Comparison of ENCODE assay signal across 12 cellular contexts in genomic region chr2:103132536-103133217, GRCh38.
A peak's percentile ranks its signal among the peaks of the same experiment; 100 is the strongest.
DNase-seq lines count a peak whose midpoint lies in the region; ATAC-seq, FAIRE-seq and TF ChIP-seq lines count a peak whose summit lies in the region.
"Had no signal": no experiment of that assay in that cellular context is flagged by ENCODE, and none has a peak within 500 bp of the region (broad histone marks: within the 10 kb centered on the region; RNA-seq: fewer than 3 reads in every experiment).

No MANE protein-coding gene starts in this region.

- CTCF ChIA-PET in GM12878 (lab: Yijun Ruan, JAX) = interaction anchor here (1.3 to 1.7 kb wide), 2 partner anchors 25 to 28 kb away, joined by 3 to 6 read pairs; no protein-coding TSS in a partner anchor

- H3K4me2 ChIP-seq in GM12878 (ENCODE audit: control insufficient read depth, insufficient read depth) (no peak overlapping the region), trophoblast cell (ENCODE audit: low read length) (no peak overlapping the region)

- no peak overlapping the region for H2BK12ac ChIP-seq in trophoblast cell (ENCODE audit: low read length)

- DNase-seq in GM12878 (ENCODE audit: low read depth, low spot score) (no peak), superior temporal gyrus (ENCODE audit: extremely low spot score) (no peak), sigmoid colon (no peak), progenitor cell of endocrine pancreas (ENCODE audit: low spot score, unreplicated experiment) (no peak), trophoblast cell (no peak)
- DNase-seq: activated T-cell treated with anti-CD3 and anti-CD28 coated beads, Interleukin-2, amount 50 U/mL, for 4 hours; left colon; NCI-H1105 treated with DMSO at 0.1 percent for 48 hours; transverse colon had no signal

- H3K27ac ChIP-seq in GM12878 (ENCODE audit: control insufficient read depth, insufficient read depth) (no peak overlapping the region), sigmoid colon (no peak overlapping the region), trophoblast cell (ENCODE audit: low read depth, low read length) (no peak overlapping the region)
- H3K27ac ChIP-seq: transverse colon had no signal

- no peak overlapping the region for H3K23ac ChIP-seq in trophoblast cell (ENCODE audit: low read length)

- no peak overlapping the region for H2BK5ac ChIP-seq in trophoblast cell (ENCODE audit: low read depth, low read length, poor library complexity)

- H3K79me1 ChIP-seq in trophoblast cell (ENCODE audit: low read length) = no peaks in the 10 kb centered on the region

- no peak overlapping the region for H4K12ac ChIP-seq in trophoblast cell (ENCODE audit: low read depth, low read length)

- H2AFZ ChIP-seq in GM12878 (ENCODE audit: control insufficient read depth, low read depth, low read length) (no peak overlapping the region; the same call in 1 of the 2 replicates), trophoblast cell (ENCODE audit: insufficient read depth, low read length, poor library complexity) (no peak overlapping the region)

- no peaks in the 10 kb centered on the region for H4K20me1 ChIP-seq in GM12878 (ENCODE audit: control insufficient read depth, insufficient read depth)

- no peak overlapping the region for H4K91ac ChIP-seq in trophoblast cell (ENCODE audit: low read depth, low read length)

- H3K4me1 ChIP-seq in GM12878 (ENCODE audit: control insufficient read depth, insufficient read depth, low read length) (peaks cover under 1% of the 10 kb centered on the region), sigmoid colon (no peaks in the 10 kb centered on the region), trophoblast cell (ENCODE audit: control insufficient read depth in 1 of 2, insufficient read depth in 2 of 2, low read length in 2 of 2) (no peaks in the 10 kb centered on the region)
- H3K4me1 ChIP-seq: transverse colon had no signal

- no peak overlapping the region for H3K18ac ChIP-seq in trophoblast cell (ENCODE audit: low read length)

- no peaks in the 10 kb centered on the region for H3K4me1 Mint-ChIP-seq in progenitor cell of endocrine pancreas (ENCODE audit: low read depth)

- no peak for FAIRE-seq in GM12878 (lab: Jason Lieb, UNC)

- TF ChIP-seq POLR2A in GM12878 (IDR thresholded peaks at IDR 0.05; ENCODE audit: low read depth, low read length) = no peak
- no peak for TF ChIP-seq POLR2A in sigmoid colon (IDR thresholded peaks at IDR 0.05)

- H3K36me3 Mint-ChIP-seq in progenitor cell of endocrine pancreas (ENCODE audit: insufficient read depth) = no peaks in the 10 kb centered on the region

- no peaks in the 10 kb centered on the region for H3K27me3 Mint-ChIP-seq in progenitor cell of endocrine pancreas

- H3K4me3 ChIP-seq in GM12878 (peak overlapping the region; percentile 28; the same call in 1 of the 2 replicates), sigmoid colon (no peak overlapping the region), trophoblast cell (ENCODE audit: low read depth, low read length) (no peak overlapping the region)
- H3K4me3 ChIP-seq: transverse colon had no signal

- H2BK120ac ChIP-seq in trophoblast cell (ENCODE audit: insufficient read depth, low read length, poor library complexity) = no peak overlapping the region

- intact Hi-C loops in GM12878 (cut with micrococcal nuclease; ENCODE audit: unreplicated experiment) (no loop called here), sigmoid colon (cut with DNase I) (no loop called here)

- TF ChIP-seq EP300 in GM12878 (IDR thresholded peaks at IDR 0.05; ENCODE audit: borderline replicate concordance in 1 of 2, control insufficient read depth in 1 of 2, low read depth in 2 of 2, low read length in 2 of 2) (no peak), sigmoid colon (IDR thresholded peaks at IDR 0.05) (no peak)

- ATAC-seq in GM19035 (IDR thresholded peaks at IDR 0.05; ENCODE audit: unreplicated experiment) (peak; percentile 96), GM21717 (IDR thresholded peaks at IDR 0.05; ENCODE audit: unreplicated experiment) (peak; percentile 92), HG03280 (IDR thresholded peaks at IDR 0.05; ENCODE audit: unreplicated experiment) (peak; percentile 89), GM12878 (peak; percentile 91)
- ATAC-seq: left colon had no signal

- WGBS in GM12878 (ENCODE audit: insufficient coverage, insufficient replicate concordance, low lambda C conversion rate, missing lambda C conversion rate) = 18% methylated on average over 2 of the region's 2 CpGs
- 61 to 72% methylated on average over 2 of the region's 2 CpGs for WGBS in sigmoid colon, 2 donors
- WGBS in trophoblast cell (ENCODE audit: extremely low coverage, insufficient coverage, insufficient read length) = no CpG with 5 or more reads among the region's 2 CpGs

- no peak for TF ChIP-seq RAD21 in GM12878 (IDR thresholded peaks at IDR 0.05; ENCODE audit: insufficient read depth, low read depth, low read length)

- H3K4ac ChIP-seq in trophoblast cell (ENCODE audit: low read depth, low read length) = no peak overlapping the region

- no peak overlapping the region for H3K4me3 Mint-ChIP-seq in progenitor cell of endocrine pancreas (ENCODE audit: low read depth)
- H3K4me3 Mint-ChIP-seq: activated T-cell treated with anti-CD3 and anti-CD28 coated beads, Interleukin-2, amount 50 U/mL, for 4 hours had no signal

- H3K9ac ChIP-seq in GM12878 (ENCODE audit: control insufficient read depth, insufficient read depth, low read length) (no peak overlapping the region), trophoblast cell (ENCODE audit: low read length) (no peak overlapping the region)

- in situ Hi-C loops in GM12878 (cut with MboI) = no loop called here

- POLR2A ChIA-PET in GM12878 (lab: Charles Lee) = no interaction called here

- TF ChIP-seq CTCF in GM12878 (IDR thresholded peaks at IDR 0.05 in 2 of 3, conservative IDR thresholded peaks at IDR 0.05 in 1 of 3; ENCODE audit: control insufficient read depth in 2 of 3, extremely low read depth in 1 of 3, insufficient read depth in 1 of 3, low read depth in 3 of 3, low read length in 3 of 3) = no peak
- no peak for TF ChIP-seq CTCF in sigmoid colon (IDR thresholded peaks at IDR 0.05)
- no peak for TF ChIP-seq CTCF in progenitor cell of endocrine pancreas (IDR thresholded peaks at IDR 0.05; ENCODE audit: unreplicated experiment)

- no peak overlapping the region for H3K27ac Mint-ChIP-seq in progenitor cell of endocrine pancreas

- H3K9me3 Mint-ChIP-seq in progenitor cell of endocrine pancreas (ENCODE audit: low read depth) = peaks cover 10% of the 10 kb centered on the region

- no peaks in the 10 kb centered on the region for H3K79me2 ChIP-seq in GM12878 (ENCODE audit: control insufficient read depth, insufficient read depth, low read length)
- H3K79me2 ChIP-seq in trophoblast cell (ENCODE audit: control insufficient read depth, insufficient read depth, low read length, poor library complexity) = no peaks in the 10 kb centered on the region

- no peak overlapping the region for H2AK5ac ChIP-seq in trophoblast cell (ENCODE audit: low read length)

- no peak overlapping the region for H3K14ac ChIP-seq in trophoblast cell (ENCODE audit: low read length)

- H3K27me3 ChIP-seq in GM12878 (replicated peaks in 1 of 2; ENCODE audit: control insufficient read depth in 2 of 2, insufficient read depth in 2 of 2, low read length in 1 of 2) (no peaks in the 10 kb centered on the region), sigmoid colon (no peaks in the 10 kb centered on the region), trophoblast cell (ENCODE audit: insufficient read depth, low read length) (no peaks in the 10 kb centered on the region)
- H3K27me3 ChIP-seq: transverse colon had no signal

- peaks cover 6% of the 10 kb centered on the region; the same call in 2 of the 3 replicates for H3K9me3 ChIP-seq in GM12878 (replicated peaks; ENCODE audit: control insufficient read depth, insufficient read depth, low read length)
- no peaks in the 10 kb centered on the region for H3K9me3 ChIP-seq in sigmoid colon
- H3K9me3 ChIP-seq in trophoblast cell (ENCODE audit: insufficient read depth, low read depth, low read length) = peaks cover 2% of the 10 kb centered on the region
- H3K9me3 ChIP-seq: transverse colon had no signal

- RAD21 ChIA-PET in GM12878 (lab: Charles Lee; ENCODE audit: unreplicated experiment) = interaction anchor here (0.8 kb wide), 1 partner anchor 29 kb away, joined by 3 read pairs; no protein-coding TSS in a partner anchor

- no peak overlapping the region for H4K8ac ChIP-seq in trophoblast cell (ENCODE audit: low read depth, low read length)

- H3K36me3 ChIP-seq in GM12878 (ENCODE audit: control insufficient read depth in 2 of 2, insufficient read depth in 2 of 2, low read length in 1 of 2) = no peaks in the 10 kb centered on the region
- no peaks in the 10 kb centered on the region for H3K36me3 ChIP-seq in sigmoid colon
- no peaks in the 10 kb centered on the region for H3K36me3 ChIP-seq in trophoblast cell (ENCODE audit: control insufficient read depth in 1 of 2, insufficient read depth in 2 of 2, low read length in 2 of 2)
- H3K36me3 ChIP-seq: transverse colon had no signal

- TSS peak; percentile 87 for BruUV-seq in GM12878 (replicated peaks; lab: Mats Ljungman, UMichigan)

- SMC1A ChIA-PET in GM12878 (lab: Charles Lee; ENCODE audit: uncharacterized antibody, unreplicated experiment) = no interaction called here

TF ChIP-seq in GM12878, 131 proteins besides CTCF, POLR2A, EP300 and RAD21:
- TF ChIP-seq POU2F2 (IDR thresholded peaks at IDR 0.05; ENCODE audit: borderline replicate concordance, low read depth, low read length) (no peak), GABPA (IDR thresholded peaks at IDR 0.05; ENCODE audit: low read depth) (0 out of 2 replicates have a peak, but pooled peaks have one; percentile 25)
